In the genomic region with DNA sequence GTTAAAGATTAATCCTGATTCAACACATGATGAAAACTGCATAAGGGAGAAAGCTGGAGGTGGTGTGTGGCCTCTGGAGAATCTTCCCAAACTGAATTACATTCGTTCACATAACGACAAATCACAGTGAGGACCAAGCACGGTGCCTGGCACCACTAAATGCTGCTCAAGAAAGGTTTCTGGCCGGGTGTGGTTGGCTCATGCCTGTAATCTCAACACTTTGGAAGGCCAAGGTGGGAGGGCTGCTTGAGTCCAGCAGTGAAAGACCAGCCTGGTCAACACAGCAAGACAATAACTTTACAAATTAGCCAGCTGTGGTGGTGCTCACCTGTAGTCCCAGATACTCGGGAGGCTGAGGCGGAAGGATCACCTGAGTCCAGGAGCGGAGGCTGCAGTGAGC, we compare ENCODE assay signal across 27 cellular contexts.
"Had no signal": no experiment of that assay in that cellular context is flagged by ENCODE, and none has a peak within 500 bp of the region (broad histone marks: within the 10 kb centered on the region; RNA-seq: fewer than 3 reads in every experiment).

No MANE protein-coding gene starts in this region.

- H3K27me3 ChIP-seq: testis, thyroid gland, vagina had no signal

- H3K36me3 ChIP-seq: stomach, suprapubic skin, thoracic aorta, thyroid gland, tibial artery, tibial nerve, transverse colon, upper lobe of left lung, upper lobe of right lung, uterus, vagina had no signal

- DNase-seq: stimulated activated CD4-positive, alpha-beta T cell treated with anti-CD3 and anti-CD28 coated beads, Interleukin-2, amount 100 ng/mL, for 48 hours; stimulated activated CD4-positive, alpha-beta T cell treated with anti-CD3 and anti-CD28 coated beads, Interleukin-4, amount 100 ng/mL, for 1 hour; stimulated activated CD4-positive, alpha-beta T cell treated with anti-CD3 and anti-CD28 coated beads, Interleukin-4, amount 100 ng/mL, for 24 hours; stimulated activated CD4-positive, alpha-beta T cell treated with anti-CD3 and anti-CD28 coated beads, Interleukin-4, amount 100 ng/mL, for 4 hours; stimulated activated CD8-positive, alpha-beta memory T cell treated with anti-CD3 and anti-CD28 coated beads, Interleukin-4, amount 100 ng/mL, for 48 hours; stimulated activated naive B cell treated with anti-CD40 and anti-IgM and Interleukin-4, amounts not matched to agents 10 μg/mL and 1 μg/mL and 100 μg/mL, for 72 hours; stimulated activated naive CD4-positive, alpha-beta T cell; stimulated activated naive CD4-positive, alpha-beta T cell treated with Interleukin-2 at 50 U/mL for 16 hours; stimulated activated naive CD8-positive, alpha-beta T cell treated with anti-CD3 and anti-CD28 coated beads, Interleukin-15, amount 100 ng/mL, for 72 hours; stimulated activated naive CD8-positive, alpha-beta T cell treated with anti-CD3 and anti-CD28 coated beads, Interleukin-15, Interleukin-2, amounts not matched to agents 100 U/mL and 50 U/mL, for 24 hours; stomach; substantia nigra; testis; thyroid gland; tibial artery; transverse colon; trophoblast cell; upper lobe of left lung; upper lobe of right lung; uterus had no signal

- H3K36me3 Mint-ChIP-seq: stimulated activated effector memory CD8-positive, alpha-beta T cell treated with anti-CD3 and anti-CD28 coated beads, Interleukin-12 subunit alpha, Interleukin-12 subunit beta, amount 100 ng/mL, for 72 hours; stimulated activated memory B cell treated with anti-CD40 and anti-IgM and Interleukin-4, amounts not matched to agents 10 μg/mL and 1 μg/mL and 100 μg/mL, for 72 hours had no signal

- H3K9me3 ChIP-seq: stomach, suprapubic skin, testis, thoracic aorta, thyroid gland, tibial artery, tibial nerve, transverse colon, upper lobe of left lung, upper lobe of right lung, uterus, vagina had no signal

- H3K4me1 Mint-ChIP-seq: stimulated activated memory B cell treated with anti-CD40 and anti-IgM and Interleukin-4, amounts not matched to agents 10 μg/mL and 1 μg/mL and 100 μg/mL, for 72 hours; stimulated activated naive B cell treated with anti-CD40 and anti-IgM and Interleukin-4, amounts not matched to agents 10 μg/mL and 1 μg/mL and 100 μg/mL, for 72 hours had no signal

- H3K27ac Mint-ChIP-seq: stimulated activated effector memory CD8-positive, alpha-beta T cell treated with anti-CD3 and anti-CD28 coated beads, Interleukin-12 subunit alpha, Interleukin-12 subunit beta, amount 100 ng/mL, for 72 hours; stimulated activated memory B cell treated with anti-CD40 and anti-IgM and Interleukin-4, amounts not matched to agents 10 μg/mL and 1 μg/mL and 100 μg/mL, for 72 hours; stimulated activated naive B cell treated with anti-CD40 and anti-IgM and Interleukin-4, amounts not matched to agents 10 μg/mL and 1 μg/mL and 100 μg/mL, for 72 hours; stimulated activated naive CD8-positive, alpha-beta T cell treated with anti-CD3 and anti-CD28 coated beads, Interleukin-15, amount 100 ng/mL, for 72 hours; stimulated activated naive CD8-positive, alpha-beta T cell treated with anti-CD3 and anti-CD28 coated beads, Interleukin-15, Interleukin-2, amounts not matched to agents 100 ng/mL and 50 ng/mL, for 24 hours had no signal

- H3K4me3 ChIP-seq: stomach, suprapubic skin, testis, thoracic aorta, thyroid gland, tibial artery, tibial nerve, transverse colon, upper lobe of left lung, upper lobe of right lung, uterus, vagina had no signal

- H3K9me3 Mint-ChIP-seq: stimulated activated effector memory CD8-positive, alpha-beta T cell treated with anti-CD3 and anti-CD28 coated beads, Interleukin-12 subunit alpha, Interleukin-12 subunit beta, amount 100 ng/mL, for 72 hours; stimulated activated memory B cell treated with anti-CD40 and anti-IgM and Interleukin-4, amounts not matched to agents 10 μg/mL and 1 μg/mL and 100 μg/mL, for 72 hours; stimulated activated naive CD8-positive, alpha-beta T cell treated with anti-CD3 and anti-CD28 coated beads, Interleukin-15, amount 100 ng/mL, for 72 hours; stimulated activated naive CD8-positive, alpha-beta T cell treated with anti-CD3 and anti-CD28 coated beads, Interleukin-15, Interleukin-2, amounts not matched to agents 100 ng/mL and 50 ng/mL, for 24 hours had no signal

- H3K4me1 ChIP-seq: testis, transverse colon, upper lobe of right lung, uterus, vagina had no signal

- H3K4me3 Mint-ChIP-seq: stimulated activated effector memory CD8-positive, alpha-beta T cell treated with anti-CD3 and anti-CD28 coated beads, Interleukin-12 subunit alpha, Interleukin-12 subunit beta, amount 100 ng/mL, for 72 hours; stimulated activated memory B cell treated with anti-CD40 and anti-IgM and Interleukin-4, amounts not matched to agents 10 μg/mL and 1 μg/mL and 100 μg/mL, for 72 hours; stimulated activated naive B cell treated with anti-CD40 and anti-IgM and Interleukin-4, amounts not matched to agents 10 μg/mL and 1 μg/mL and 100 μg/mL, for 72 hours; stimulated activated naive CD8-positive, alpha-beta T cell treated with anti-CD3 and anti-CD28 coated beads, Interleukin-15, amount 100 ng/mL, for 72 hours; stimulated activated naive CD8-positive, alpha-beta T cell treated with anti-CD3 and anti-CD28 coated beads, Interleukin-15, Interleukin-2, amounts not matched to agents 100 ng/mL and 50 ng/mL, for 24 hours had no signal

- H3K27ac ChIP-seq: stomach, suprapubic skin, testis, thoracic aorta, thyroid gland, tibial artery, tibial nerve, transverse colon, upper lobe of left lung, upper lobe of right lung, uterus, vagina had no signal
